In the genomic region with DNA sequence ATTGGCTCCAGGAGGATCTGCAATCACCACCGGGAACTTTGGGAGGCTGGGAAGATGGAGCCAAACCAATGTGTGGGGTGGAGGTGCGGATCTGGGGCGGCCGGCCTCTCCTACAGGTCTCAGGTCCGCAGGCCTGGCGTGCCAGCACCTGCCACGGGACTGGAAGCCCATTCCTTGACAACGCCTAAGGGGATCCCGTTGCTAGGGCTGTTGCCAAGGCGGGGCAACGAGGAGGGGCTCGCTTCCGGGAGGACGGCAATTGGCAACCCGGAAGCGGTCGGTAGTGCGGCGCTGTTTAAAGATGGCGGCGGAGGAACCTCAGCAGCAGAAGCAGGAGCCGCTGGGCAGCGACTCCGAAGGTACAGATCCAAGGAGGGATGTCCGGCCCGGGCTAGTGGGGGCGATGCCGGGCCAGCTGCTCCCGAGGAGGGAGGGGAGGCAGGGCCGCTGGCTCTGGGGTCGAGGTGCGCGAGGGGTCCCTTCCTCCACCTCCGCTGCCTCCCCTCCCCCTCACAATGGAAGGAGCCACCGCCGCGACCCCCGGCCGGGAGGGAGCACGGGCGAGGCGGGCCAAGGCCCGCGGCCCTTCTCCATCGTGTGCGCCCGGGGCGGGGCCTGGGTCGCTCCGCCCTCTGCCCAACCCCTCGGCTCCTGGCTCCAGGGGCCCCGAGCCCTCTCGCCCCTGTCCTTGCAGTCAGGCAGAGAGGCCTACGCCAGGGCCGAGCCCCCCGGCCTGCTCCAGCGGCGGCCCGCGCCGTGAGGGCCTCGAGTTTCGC, we compare ENCODE assay signal across 1 cellular context.
A peak's percentile ranks its signal among the peaks of the same experiment; 100 is the strongest.
TF ChIP-seq lines count a peak whose summit lies in the region.

A gene with protein sequence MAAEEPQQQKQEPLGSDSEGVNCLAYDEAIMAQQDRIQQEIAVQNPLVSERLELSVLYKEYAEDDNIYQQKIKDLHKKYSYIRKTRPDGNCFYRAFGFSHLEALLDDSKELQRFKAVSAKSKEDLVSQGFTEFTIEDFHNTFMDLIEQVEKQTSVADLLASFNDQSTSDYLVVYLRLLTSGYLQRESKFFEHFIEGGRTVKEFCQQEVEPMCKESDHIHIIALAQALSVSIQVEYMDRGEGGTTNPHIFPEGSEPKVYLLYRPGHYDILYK (plus strand): TSS at position 283 of the 776 bp plus-strand sequence. CDS start 19 bp downstream, at position 302.

TF ChIP-seq in GM12878, 131 proteins besides CTCF, POLR2A, EP300 and RAD21 (continued from another document):
- TF ChIP-seq, protein P1, sequence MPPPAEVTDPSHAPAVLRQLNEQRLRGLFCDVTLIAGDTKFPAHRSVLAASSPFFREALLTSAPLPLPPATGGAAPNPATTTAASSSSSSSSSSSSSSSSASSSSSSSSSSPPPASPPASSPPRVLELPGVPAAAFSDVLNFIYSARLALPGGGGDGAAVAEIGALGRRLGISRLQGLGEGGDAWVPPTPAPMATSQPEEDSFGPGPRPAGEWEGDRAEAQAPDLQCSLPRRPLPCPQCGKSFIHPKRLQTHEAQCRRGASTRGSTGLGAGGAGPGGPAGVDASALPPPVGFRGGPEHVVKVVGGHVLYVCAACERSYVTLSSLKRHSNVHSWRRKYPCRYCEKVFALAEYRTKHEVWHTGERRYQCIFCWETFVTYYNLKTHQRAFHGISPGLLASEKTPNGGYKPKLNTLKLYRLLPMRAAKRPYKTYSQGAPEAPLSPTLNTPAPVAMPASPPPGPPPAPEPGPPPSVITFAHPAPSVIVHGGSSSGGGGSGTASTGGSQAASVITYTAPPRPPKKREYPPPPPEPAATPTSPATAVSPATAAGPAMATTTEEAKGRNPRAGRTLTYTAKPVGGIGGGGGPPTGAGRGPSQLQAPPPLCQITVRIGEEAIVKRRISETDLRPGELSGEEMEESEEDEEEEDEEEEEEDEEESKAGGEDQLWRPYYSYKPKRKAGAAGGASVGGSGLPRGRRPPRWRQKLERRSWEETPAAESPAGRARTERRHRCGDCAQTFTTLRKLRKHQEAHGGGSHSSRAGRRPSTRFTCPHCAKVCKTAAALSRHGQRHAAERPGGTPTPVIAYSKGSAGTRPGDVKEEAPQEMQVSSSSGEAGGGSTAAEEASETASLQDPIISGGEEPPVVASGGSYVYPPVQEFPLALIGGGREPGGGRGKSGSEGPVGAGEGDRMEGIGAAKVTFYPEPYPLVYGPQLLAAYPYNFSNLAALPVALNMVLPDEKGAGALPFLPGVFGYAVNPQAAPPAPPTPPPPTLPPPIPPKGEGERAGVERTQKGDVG (CRISPR knock-in tag; IDR thresholded peaks at IDR 0.05): no peak
- TF ChIP-seq IRF4 (IDR thresholded peaks at IDR 0.05; ENCODE audit: low read depth, low read length) (no peak), MYB (IDR thresholded peaks at IDR 0.05; ENCODE audit: borderline replicate concordance, low read depth, low read length) (peak; percentile 10; the same call in 1 of the 2 replicates), GABPA (IDR thresholded peaks at IDR 0.05; ENCODE audit: low read depth) (peak; percentile 89), RB1 (IDR thresholded peaks at IDR 0.05; ENCODE audit: borderline replicate concordance) (peak; percentile 78), SMARCA5 (IDR thresholded peaks at IDR 0.05) (peak; percentile 93), MTA2 (IDR thresholded peaks at IDR 0.05; ENCODE audit: low read depth) (peak; percentile 40; the same call in 1 of the 2 replicates), ZBED1 (IDR thresholded peaks at IDR 0.05; ENCODE audit: borderline replicate concordance) (no peak), MXI1 (IDR thresholded peaks at IDR 0.05; ENCODE audit: low read depth, low read length) (peak; percentile 91), CHD2 (IDR thresholded peaks at IDR 0.05; ENCODE audit: borderline replicate concordance, low read depth, low read length) (peak; percentile 68), GATAD2B (conservative IDR thresholded peaks at IDR 0.05; ENCODE audit: low read depth) (peak; percentile 75; the same call in 1 of the 2 replicates), TAF1 (IDR thresholded peaks at IDR 0.05; ENCODE audit: borderline replicate concordance, low read depth, low read length) (peak; percentile 96), EED (IDR thresholded peaks at IDR 0.05; ENCODE audit: low read depth) (peak; percentile 66), BCL11A (IDR thresholded peaks at IDR 0.05; ENCODE audit: low read depth, low read length) (no peak), ZNF24 (IDR thresholded peaks at IDR 0.05) (no peak), KAT2A (conservative IDR thresholded peaks at IDR 0.05; ENCODE audit: control insufficient read depth, low read depth, low read length) (no peak), FOXM1 (IDR thresholded peaks at IDR 0.05; ENCODE audit: low read depth, low read length) (no peak), BHLHE40 (IDR thresholded peaks at IDR 0.05; ENCODE audit: borderline replicate concordance in 1 of 2, low read depth in 2 of 2, low read length in 1 of 2) (peak in 1 of 2 experiments; percentile 67; a peak in 2 of 4 replicates), JUNB (IDR thresholded peaks at IDR 0.05) (no peak), HCFC1 (IDR thresholded peaks at IDR 0.05; ENCODE audit: low read length) (peak; percentile 60), ASH2L (IDR thresholded peaks at IDR 0.05; ENCODE audit: borderline replicate concordance, low read depth) (0 out of 2 replicates have a peak, but pooled peaks have one; percentile 63), POU2F2 (IDR thresholded peaks at IDR 0.05; ENCODE audit: borderline replicate concordance, low read depth, low read length) (peak; percentile 68; the same call in 2 of the 3 replicates), WRNIP1 (IDR thresholded peaks at IDR 0.05; ENCODE audit: borderline replicate concordance, low read depth, low read length) (no peak), SIN3A (IDR thresholded peaks at IDR 0.05; ENCODE audit: low read depth, low read length) (peak; percentile 92)
- TF ChIP-seq, protein P2, sequence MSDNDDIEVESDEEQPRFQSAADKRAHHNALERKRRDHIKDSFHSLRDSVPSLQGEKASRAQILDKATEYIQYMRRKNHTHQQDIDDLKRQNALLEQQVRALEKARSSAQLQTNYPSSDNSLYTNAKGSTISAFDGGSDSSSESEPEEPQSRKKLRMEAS (IDR thresholded peaks at IDR 0.05; ENCODE audit: low read depth, low read length): 0 out of 2 replicates have a peak, but pooled peaks have one; percentile 7
- TF ChIP-seq, protein P3, sequence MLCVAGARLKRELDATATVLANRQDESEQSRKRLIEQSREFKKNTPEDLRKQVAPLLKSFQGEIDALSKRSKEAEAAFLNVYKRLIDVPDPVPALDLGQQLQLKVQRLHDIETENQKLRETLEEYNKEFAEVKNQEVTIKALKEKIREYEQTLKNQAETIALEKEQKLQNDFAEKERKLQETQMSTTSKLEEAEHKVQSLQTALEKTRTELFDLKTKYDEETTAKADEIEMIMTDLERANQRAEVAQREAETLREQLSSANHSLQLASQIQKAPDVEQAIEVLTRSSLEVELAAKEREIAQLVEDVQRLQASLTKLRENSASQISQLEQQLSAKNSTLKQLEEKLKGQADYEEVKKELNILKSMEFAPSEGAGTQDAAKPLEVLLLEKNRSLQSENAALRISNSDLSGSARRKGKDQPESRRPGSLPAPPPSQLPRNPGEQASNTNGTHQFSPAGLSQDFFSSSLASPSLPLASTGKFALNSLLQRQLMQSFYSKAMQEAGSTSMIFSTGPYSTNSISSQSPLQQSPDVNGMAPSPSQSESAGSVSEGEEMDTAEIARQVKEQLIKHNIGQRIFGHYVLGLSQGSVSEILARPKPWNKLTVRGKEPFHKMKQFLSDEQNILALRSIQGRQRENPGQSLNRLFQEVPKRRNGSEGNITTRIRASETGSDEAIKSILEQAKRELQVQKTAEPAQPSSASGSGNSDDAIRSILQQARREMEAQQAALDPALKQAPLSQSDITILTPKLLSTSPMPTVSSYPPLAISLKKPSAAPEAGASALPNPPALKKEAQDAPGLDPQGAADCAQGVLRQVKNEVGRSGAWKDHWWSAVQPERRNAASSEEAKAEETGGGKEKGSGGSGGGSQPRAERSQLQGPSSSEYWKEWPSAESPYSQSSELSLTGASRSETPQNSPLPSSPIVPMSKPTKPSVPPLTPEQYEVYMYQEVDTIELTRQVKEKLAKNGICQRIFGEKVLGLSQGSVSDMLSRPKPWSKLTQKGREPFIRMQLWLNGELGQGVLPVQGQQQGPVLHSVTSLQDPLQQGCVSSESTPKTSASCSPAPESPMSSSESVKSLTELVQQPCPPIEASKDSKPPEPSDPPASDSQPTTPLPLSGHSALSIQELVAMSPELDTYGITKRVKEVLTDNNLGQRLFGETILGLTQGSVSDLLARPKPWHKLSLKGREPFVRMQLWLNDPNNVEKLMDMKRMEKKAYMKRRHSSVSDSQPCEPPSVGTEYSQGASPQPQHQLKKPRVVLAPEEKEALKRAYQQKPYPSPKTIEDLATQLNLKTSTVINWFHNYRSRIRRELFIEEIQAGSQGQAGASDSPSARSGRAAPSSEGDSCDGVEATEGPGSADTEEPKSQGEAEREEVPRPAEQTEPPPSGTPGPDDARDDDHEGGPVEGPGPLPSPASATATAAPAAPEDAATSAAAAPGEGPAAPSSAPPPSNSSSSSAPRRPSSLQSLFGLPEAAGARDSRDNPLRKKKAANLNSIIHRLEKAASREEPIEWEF (IDR thresholded peaks at IDR 0.05; ENCODE audit: insufficient replicate concordance, low read depth, low read length): no peak
- TF ChIP-seq, protein P4, sequence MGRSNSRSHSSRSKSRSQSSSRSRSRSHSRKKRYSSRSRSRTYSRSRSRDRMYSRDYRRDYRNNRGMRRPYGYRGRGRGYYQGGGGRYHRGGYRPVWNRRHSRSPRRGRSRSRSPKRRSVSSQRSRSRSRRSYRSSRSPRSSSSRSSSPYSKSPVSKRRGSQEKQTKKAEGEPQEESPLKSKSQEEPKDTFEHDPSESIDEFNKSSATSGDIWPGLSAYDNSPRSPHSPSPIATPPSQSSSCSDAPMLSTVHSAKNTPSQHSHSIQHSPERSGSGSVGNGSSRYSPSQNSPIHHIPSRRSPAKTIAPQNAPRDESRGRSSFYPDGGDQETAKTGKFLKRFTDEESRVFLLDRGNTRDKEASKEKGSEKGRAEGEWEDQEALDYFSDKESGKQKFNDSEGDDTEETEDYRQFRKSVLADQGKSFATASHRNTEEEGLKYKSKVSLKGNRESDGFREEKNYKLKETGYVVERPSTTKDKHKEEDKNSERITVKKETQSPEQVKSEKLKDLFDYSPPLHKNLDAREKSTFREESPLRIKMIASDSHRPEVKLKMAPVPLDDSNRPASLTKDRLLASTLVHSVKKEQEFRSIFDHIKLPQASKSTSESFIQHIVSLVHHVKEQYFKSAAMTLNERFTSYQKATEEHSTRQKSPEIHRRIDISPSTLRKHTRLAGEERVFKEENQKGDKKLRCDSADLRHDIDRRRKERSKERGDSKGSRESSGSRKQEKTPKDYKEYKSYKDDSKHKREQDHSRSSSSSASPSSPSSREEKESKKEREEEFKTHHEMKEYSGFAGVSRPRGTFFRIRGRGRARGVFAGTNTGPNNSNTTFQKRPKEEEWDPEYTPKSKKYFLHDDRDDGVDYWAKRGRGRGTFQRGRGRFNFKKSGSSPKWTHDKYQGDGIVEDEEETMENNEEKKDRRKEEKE (IDR thresholded peaks at IDR 0.05): no peak
